ENCODE assay signal across 9 cellular contexts in the genomic region with DNA sequence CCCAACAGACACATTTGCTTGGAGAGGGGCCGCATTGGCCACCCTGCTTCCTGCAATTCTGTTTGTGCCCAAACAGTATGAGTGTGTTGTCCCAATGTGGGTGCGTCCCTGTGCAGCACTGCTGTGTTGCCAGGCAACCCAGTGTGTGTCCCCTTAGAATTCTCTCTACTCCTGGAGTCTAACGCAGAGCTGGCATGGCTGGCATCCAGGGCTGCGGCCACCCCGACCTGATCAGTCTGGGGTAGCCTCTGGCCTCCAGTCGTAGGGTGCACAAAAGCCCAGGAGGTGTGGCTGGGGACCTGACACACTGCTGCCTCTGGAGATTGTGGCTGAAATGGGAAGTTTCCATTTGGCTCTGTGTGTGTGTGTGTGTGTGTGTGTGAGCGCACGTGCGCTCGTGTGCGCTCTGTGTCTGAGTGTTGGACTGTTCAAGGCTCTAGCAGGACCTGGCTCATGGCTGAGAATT. TPM values are rescaled to one million over a fixed set of nuclear protein-coding genes. Genes with fewer than 3 reads are reported as not detected.
DNase-seq lines count a peak whose midpoint lies in the region; ATAC-seq and TF ChIP-seq lines count a peak whose summit lies in the region.
"Had no signal": no experiment of that assay in that cellular context is flagged by ENCODE, and none has a peak within 500 bp of the region (broad histone marks: within the 10 kb centered on the region; RNA-seq: fewer than 3 reads in every experiment).

No MANE protein-coding gene starts in this region.

- H3K27ac ChIP-seq in AG04450 (ENCODE audit: low read depth, low read length), result no peak overlapping the region

- no peaks in the 10 kb centered on the region for H3K36me3 Mint-ChIP-seq in activated T-cell treated with anti-CD3 and anti-CD28 coated beads, Interleukin-2, amount 50 U/mL, for 24 hours (ENCODE audit: low read depth)

- H3K4me3 ChIP-seq in AG04450 (ENCODE audit: low read depth, low read length), result no peak overlapping the region
- no peak overlapping the region for H3K4me3 ChIP-seq in mucosa of stomach (ENCODE audit: low read length)

- H3K4me3 Mint-ChIP-seq in activated T-cell treated with anti-CD3 and anti-CD28 coated beads, Interleukin-2, amount 50 U/mL, for 24 hours, result no peak overlapping the region

- no peaks in the 10 kb centered on the region for H3K27me3 ChIP-seq in AG04450 (ENCODE audit: control insufficient read depth, insufficient read depth, low read length)
- H3K27me3 ChIP-seq in mucosa of stomach (ENCODE audit: control insufficient read depth, insufficient read depth, low read length), result no peaks in the 10 kb centered on the region

- TF ChIP-seq CTCF in AG04450 (IDR thresholded peaks at IDR 0.05; ENCODE audit: low read depth, low read length), result 0 out of 2 replicates have a peak, but pooled peaks have one; percentile 5

- H3K4me1 Mint-ChIP-seq in activated T-cell treated with anti-CD3 and anti-CD28 coated beads, Interleukin-2, amount 50 U/mL, for 24 hours (ENCODE audit: low read depth), result peaks cover 13% of the 10 kb centered on the region

- no peaks in the 10 kb centered on the region for H3K36me3 ChIP-seq in mucosa of stomach (ENCODE audit: control insufficient read depth, insufficient read depth, low read length)

- POLR2A ChIA-PET in AG04450 (lab: Yijun Ruan, JAX), result interaction anchor here (1.2 kb wide), 1 partner anchor 36 kb away, joined by 3 read pairs; no protein-coding TSS in a partner anchor

- no peaks in the 10 kb centered on the region for H3K9me3 Mint-ChIP-seq in activated T-cell treated with anti-CD3 and anti-CD28 coated beads, Interleukin-2, amount 50 U/mL, for 24 hours

- H3K9me3 ChIP-seq in AG04450 (ENCODE audit: control insufficient read depth, insufficient read depth, low read length) (no peaks in the 10 kb centered on the region), mucosa of stomach (ENCODE audit: control insufficient read depth, low read length) (no peaks in the 10 kb centered on the region)

- peaks cover 50% of the 10 kb centered on the region for H3K4me1 ChIP-seq in mucosa of stomach (ENCODE audit: control insufficient read depth, insufficient read depth, low read length)

- H3K27me3 Mint-ChIP-seq in activated T-cell treated with anti-CD3 and anti-CD28 coated beads, Interleukin-2, amount 50 U/mL, for 24 hours, result no peaks in the 10 kb centered on the region

- peak overlapping the region; percentile 51 for H3K9ac ChIP-seq in mucosa of stomach (ENCODE audit: low read length)

- CTCF ChIA-PET in AG04450 (lab: Charles Lee), result interaction anchor here (0.6 to 1.5 kb wide), 3 partner anchors 13 to 69 kb away, joined by 3 to 4 read pairs (median 3); no protein-coding TSS in a partner anchor

- ATAC-seq in GM21529 (IDR thresholded peaks at IDR 0.05; ENCODE audit: unreplicated experiment), result no peak
- no peak for ATAC-seq in GM21786 (IDR thresholded peaks at IDR 0.05; ENCODE audit: unreplicated experiment)
- ATAC-seq in HG03039 (IDR thresholded peaks at IDR 0.05; ENCODE audit: unreplicated experiment), result no peak

- H3K27ac Mint-ChIP-seq in activated T-cell treated with anti-CD3 and anti-CD28 coated beads, Interleukin-2, amount 50 U/mL, for 24 hours, result no peak overlapping the region

- DNase-seq in AG04450 (ENCODE audit: low read depth, low spot score) (no peak), NOMO-1 (lab: John Stamatoyannopoulos, UW; ENCODE audit: unreplicated experiment in 2 of 2) (peak; percentile 33 to 70), dermis blood vessel endothelial cell (peak; percentile 64)
- DNase-seq in activated T-cell treated with anti-CD3 and anti-CD28 coated beads, Interleukin-2, amount 50 U/mL, for 24 hours, result no peak
- DNase-seq: effector memory CD4-positive, alpha-beta T cell had no signal

RNA-seq across cellular contexts. Expression of a gene that starts 48.0 kb away (rescaled TPM):
- polyA plus RNA-seq in AG04450 (2011; rRNA removed), result not detected in 2 replicates
- not detected in 2 replicates for polyA minus RNA-seq in AG04450 (2011; rRNA and poly(A)+ RNA removed)
- total RNA-seq in dermis blood vessel endothelial cell, result not detected in 2 replicates

Comparison
In these comparisons a context has a peak if more than half of its experiments do, and no peak if none do; other contexts are left out.
1. DNase-seq: peak in NOMO-1 (2 of 2) and dermis blood vessel endothelial cell (single experiment); none in AG04450 (single experiment) and activated T-cell treated with anti-CD3 and anti-CD28 coated beads, Interleukin-2, amount 50 U/mL, for 24 hours (single experiment).